ENCODE assay signal across 18 cellular contexts in the genomic region with DNA sequence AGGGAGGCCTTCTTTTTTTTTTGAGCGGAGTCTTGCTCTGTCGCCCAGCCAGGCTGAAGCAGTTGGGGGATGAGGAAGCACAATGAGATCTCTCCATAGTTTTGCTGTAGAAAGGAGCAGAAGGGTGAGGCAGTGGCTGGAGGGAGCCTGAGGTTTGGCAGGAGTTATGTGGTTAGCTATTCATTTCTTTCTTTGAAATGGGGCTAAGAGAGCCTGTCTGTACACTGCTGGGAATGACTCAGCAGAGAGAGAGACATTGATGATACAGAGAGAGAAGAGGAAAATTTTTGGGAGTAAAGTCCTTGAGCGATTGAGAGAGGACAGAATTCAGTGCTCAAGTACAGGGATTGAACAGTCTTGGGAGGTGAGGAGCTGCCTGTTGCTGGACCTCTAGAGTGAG. TPM values are rescaled to one million over a fixed set of nuclear protein-coding genes. Genes with fewer than 3 reads are reported as not detected.
DNase-seq lines count a peak whose midpoint lies in the region; ATAC-seq, FAIRE-seq and TF ChIP-seq lines count a peak whose summit lies in the region.
"Had no signal": no experiment of that assay in that cellular context is flagged by ENCODE, and none has a peak within 500 bp of the region (broad histone marks: within the 10 kb centered on the region; RNA-seq: fewer than 3 reads in every experiment).

No MANE protein-coding gene starts in this region.

- no peak for TF ChIP-seq CTCF in bronchial epithelial cell (IDR thresholded peaks at IDR 0.05; ENCODE audit: insufficient read depth, low read length, severe bottlenecking)
- TF ChIP-seq CTCF in osteoblast (IDR thresholded peaks at IDR 0.05; ENCODE audit: extremely low read depth, low read depth, low read length) = no peak

- no peak for ATAC-seq in GM19328 (IDR thresholded peaks at IDR 0.05; ENCODE audit: unreplicated experiment)
- ATAC-seq: activated naive CD8-positive, alpha-beta T cell treated with anti-CD3 and anti-CD28 coated beads, Interleukin-2, amount 50 U/mL, for 24 hours; naive thymus-derived CD8-positive, alpha-beta T cell had no signal

- DNase-seq in EH (ENCODE audit: low read depth) (peak; percentile 57), OCI-M1 (lab: John Stamatoyannopoulos, UW) (peak; percentile 57), bronchial epithelial cell (ENCODE audit: low read depth) (peak; percentile 54), osteoblast (ENCODE audit: insufficient read length, low spot score, missing footprints) (peak; percentile 87), DMS 273 (lab: John Stamatoyannopoulos, UW; ENCODE audit: unreplicated experiment) (no peak)
- DNase-seq in activated CD4-positive, alpha-beta memory T cell treated with anti-CD3 and anti-CD28 coated beads for 36 hours = no peak
- DNase-seq in activated T-cell treated with anti-CD3 and anti-CD28 coated beads, Interleukin-2, amount 50 U/mL, for 1 hour = no peak
- DNase-seq: activated CD4-positive, CD25-positive, alpha-beta regulatory T cell; activated naive CD8-positive, alpha-beta T cell treated with anti-CD3 and anti-CD28 coated beads, Interleukin-2, amount 50 U/mL, for 24 hours; activated T-cell treated with anti-CD3 and anti-CD28 coated beads for 4 hours; CD4-positive, alpha-beta memory T cell; head of caudate nucleus; left colon; naive thymus-derived CD8-positive, alpha-beta T cell; NCI-H2029 treated with DMSO at 0.1 percent for 48 hours; right lobe of liver had no signal

- CTCF ChIA-PET in activated CD4-positive, alpha-beta memory T cell treated with anti-CD3 and anti-CD28 coated beads for 36 hours (lab: Charles Lee) = interaction anchor here (0.8 to 3.2 kb wide), 3 partner anchors 22 to 124 kb away, joined by 3 to 10 read pairs (median 5); no protein-coding TSS in a partner anchor

- H3K4me1 ChIP-seq in osteoblast (ENCODE audit: insufficient read depth, low read length) = no peaks in the 10 kb centered on the region
- H3K4me1 ChIP-seq: right lobe of liver had no signal

- no peaks in the 10 kb centered on the region for H3K27me3 Mint-ChIP-seq in activated CD4-positive, alpha-beta memory T cell treated with anti-CD3 and anti-CD28 coated beads for 36 hours
- H3K27me3 Mint-ChIP-seq: activated naive CD8-positive, alpha-beta T cell treated with anti-CD3 and anti-CD28 coated beads, Interleukin-2, amount 50 U/mL, for 24 hours; IgD-negative memory B cell; naive thymus-derived CD8-positive, alpha-beta T cell had no signal

- no peaks in the 10 kb centered on the region for H3K4me1 Mint-ChIP-seq in activated CD4-positive, alpha-beta memory T cell treated with anti-CD3 and anti-CD28 coated beads for 36 hours (ENCODE audit: low read depth)
- H3K4me1 Mint-ChIP-seq: activated naive CD8-positive, alpha-beta T cell treated with anti-CD3 and anti-CD28 coated beads, Interleukin-2, amount 50 U/mL, for 24 hours; CD4-positive, alpha-beta memory T cell; naive thymus-derived CD8-positive, alpha-beta T cell had no signal

- H4K20me1 ChIP-seq in osteoblast (ENCODE audit: insufficient read depth, low read length) = no peaks in the 10 kb centered on the region

- H3K27ac Mint-ChIP-seq in activated CD4-positive, alpha-beta memory T cell treated with anti-CD3 and anti-CD28 coated beads for 36 hours = no peak overlapping the region
- H3K27ac Mint-ChIP-seq: activated naive CD8-positive, alpha-beta T cell treated with anti-CD3 and anti-CD28 coated beads, Interleukin-2, amount 50 U/mL, for 24 hours; IgD-negative memory B cell had no signal

- H3K79me2 ChIP-seq in osteoblast (ENCODE audit: insufficient read depth, low read length) = no peaks in the 10 kb centered on the region

- H3K4me3 ChIP-seq in bronchial epithelial cell (ENCODE audit: low read depth, low read length) (no peak overlapping the region), osteoblast (ENCODE audit: insufficient read depth, low read length) (no peak overlapping the region)
- H3K4me3 ChIP-seq: right lobe of liver had no signal

- no peak overlapping the region for H2AFZ ChIP-seq in osteoblast (ENCODE audit: low read length)

- POLR2A ChIA-PET in activated CD4-positive, alpha-beta memory T cell treated with anti-CD3 and anti-CD28 coated beads for 36 hours (lab: Charles Lee) = no interaction called here

- H3K36me3 Mint-ChIP-seq in activated CD4-positive, alpha-beta memory T cell treated with anti-CD3 and anti-CD28 coated beads for 36 hours = no peaks in the 10 kb centered on the region
- H3K36me3 Mint-ChIP-seq: CD4-positive, alpha-beta memory T cell; IgD-negative memory B cell; naive thymus-derived CD8-positive, alpha-beta T cell had no signal

- H3K4me2 ChIP-seq in osteoblast (ENCODE audit: insufficient read depth, low read length) = no peak overlapping the region

- no peak overlapping the region for H3K4me3 Mint-ChIP-seq in activated CD4-positive, alpha-beta memory T cell treated with anti-CD3 and anti-CD28 coated beads for 36 hours
- H3K4me3 Mint-ChIP-seq: activated naive CD8-positive, alpha-beta T cell treated with anti-CD3 and anti-CD28 coated beads, Interleukin-2, amount 50 U/mL, for 24 hours; CD4-positive, alpha-beta memory T cell; IgD-negative memory B cell; naive thymus-derived CD8-positive, alpha-beta T cell had no signal

- FAIRE-seq in bronchial epithelial cell (lab: Jason Lieb, UNC) = no peak

- H3K9me3 Mint-ChIP-seq in activated CD4-positive, alpha-beta memory T cell treated with anti-CD3 and anti-CD28 coated beads for 36 hours = no peaks in the 10 kb centered on the region
- H3K9me3 Mint-ChIP-seq: activated naive CD8-positive, alpha-beta T cell treated with anti-CD3 and anti-CD28 coated beads, Interleukin-2, amount 50 U/mL, for 24 hours; CD4-positive, alpha-beta memory T cell; IgD-negative memory B cell; naive thymus-derived CD8-positive, alpha-beta T cell had no signal

- H3K27me3 ChIP-seq in bronchial epithelial cell (ENCODE audit: control insufficient read depth, insufficient read depth, low read length) (no peaks in the 10 kb centered on the region), osteoblast (ENCODE audit: insufficient read depth, low read length) (no peaks in the 10 kb centered on the region)
- H3K27me3 ChIP-seq: right lobe of liver had no signal

- no peaks in the 10 kb centered on the region for H3K9me3 ChIP-seq in osteoblast (ENCODE audit: low read depth, low read length)
- H3K9me3 ChIP-seq: right lobe of liver had no signal

- H3K36me3 ChIP-seq in bronchial epithelial cell (ENCODE audit: control insufficient read depth, insufficient read depth, low read length) (no peaks in the 10 kb centered on the region), osteoblast (ENCODE audit: insufficient read depth, low read length) (no peaks in the 10 kb centered on the region)
- H3K36me3 ChIP-seq: right lobe of liver had no signal

- intact Hi-C loops in activated CD4-positive, alpha-beta memory T cell treated with anti-CD3 and anti-CD28 coated beads for 36 hours (cut with micrococcal nuclease) = no loop called here

- H3K27ac ChIP-seq in osteoblast (ENCODE audit: low read depth, low read length) = no peak overlapping the region
- H3K27ac ChIP-seq: right lobe of liver had no signal

RNA-seq across cellular contexts. Expression of a gene that starts 22.1 kb away (rescaled TPM):
- under 0.01 TPM in 1 of 2 replicates, not detected in the other for total RNA-seq in bronchial epithelial cell
- not detected in 2 replicates for total RNA-seq in osteoblast
- under 1 TPM in 1 of 2 experiments, not detected in 1; 0.07 TPM for total RNA-seq in activated CD4-positive, alpha-beta memory T cell treated with anti-CD3 and anti-CD28 coated beads for 36 hours

Comparison
In these comparisons a context has a peak if more than half of its experiments do, and no peak if none do; other contexts are left out.
1. DNase-seq: peak in EH (single experiment), OCI-M1 (single experiment), bronchial epithelial cell (single experiment) and osteoblast (single experiment); none in activated CD4-positive, alpha-beta memory T cell treated with anti-CD3 and anti-CD28 coated beads for 36 hours (single experiment), activated T-cell treated with anti-CD3 and anti-CD28 coated beads, Interleukin-2, amount 50 U/mL, for 1 hour (single experiment) and DMS 273 (single experiment).